1 cellular context compared by ENCODE assay signal in the genomic region with DNA sequence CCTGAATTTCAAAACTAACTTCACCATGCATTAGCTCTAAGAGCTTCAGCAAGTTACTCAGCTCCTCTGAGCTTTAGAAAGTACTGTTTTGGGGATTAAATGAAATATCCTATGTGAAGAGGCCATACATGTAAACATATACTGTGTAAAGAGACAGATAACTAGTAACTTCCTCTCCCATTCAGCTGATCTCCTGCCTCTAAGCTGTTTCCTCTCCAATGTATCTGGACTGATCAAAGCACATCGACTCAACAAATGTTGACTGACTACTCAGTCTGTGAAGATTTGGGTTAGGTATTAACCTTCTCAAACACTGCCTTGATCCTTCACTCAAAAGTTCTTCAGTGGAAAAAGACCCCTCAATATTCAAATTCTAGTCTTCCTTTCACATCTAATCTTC.
TF ChIP-seq lines count a peak whose summit lies in the region.

No MANE protein-coding gene starts in this region.

TF ChIP-seq in HepG2, 621 proteins besides CTCF, POLR2A, EP300 and RAD21 (continued from another document and continues in another):
- TF ChIP-seq, protein P1, sequence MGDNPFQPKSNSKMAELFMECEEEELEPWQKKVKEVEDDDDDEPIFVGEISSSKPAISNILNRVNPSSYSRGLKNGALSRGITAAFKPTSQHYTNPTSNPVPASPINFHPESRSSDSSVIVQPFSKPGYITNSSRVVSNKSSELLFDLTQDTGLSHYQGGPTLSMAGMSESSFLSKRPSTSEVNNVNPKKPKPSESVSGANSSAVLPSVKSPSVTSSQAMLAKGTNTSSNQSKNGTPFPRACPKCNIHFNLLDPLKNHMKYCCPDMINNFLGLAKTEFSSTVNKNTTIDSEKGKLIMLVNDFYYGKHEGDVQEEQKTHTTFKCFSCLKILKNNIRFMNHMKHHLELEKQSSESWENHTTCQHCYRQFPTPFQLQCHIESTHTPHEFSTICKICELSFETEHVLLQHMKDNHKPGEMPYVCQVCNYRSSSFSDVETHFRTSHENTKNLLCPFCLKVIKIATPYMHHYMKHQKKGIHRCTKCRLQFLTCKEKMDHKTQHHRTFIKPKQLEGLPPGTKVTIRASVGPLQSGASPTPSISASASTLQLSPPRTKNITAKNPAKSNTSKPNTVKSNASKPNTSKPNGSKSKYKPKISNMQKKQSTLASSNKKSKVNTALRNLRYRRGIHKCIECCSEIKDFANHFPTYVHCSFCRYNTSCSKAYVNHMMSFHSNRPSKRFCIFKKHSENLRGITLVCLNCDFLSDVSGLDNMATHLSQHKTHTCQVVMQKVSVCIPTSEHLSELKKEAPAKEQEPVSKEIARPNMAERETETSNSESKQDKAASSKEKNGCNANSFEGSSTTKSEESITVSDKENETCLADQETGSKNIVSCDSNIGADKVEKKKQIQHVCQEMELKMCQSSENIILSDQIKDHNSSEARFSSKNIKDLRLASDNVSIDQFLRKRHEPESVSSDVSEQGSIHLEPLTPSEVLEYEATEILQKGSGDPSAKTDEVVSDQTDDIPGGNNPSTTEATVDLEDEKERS (CRISPR knock-in tag; IDR thresholded peaks at IDR 0.05), result no peak
- no peak for TF ChIP-seq THYN1 (CRISPR knock-in tag; IDR thresholded peaks at IDR 0.05; ENCODE audit: borderline replicate concordance, low read depth)
- TF ChIP-seq, protein P2, sequence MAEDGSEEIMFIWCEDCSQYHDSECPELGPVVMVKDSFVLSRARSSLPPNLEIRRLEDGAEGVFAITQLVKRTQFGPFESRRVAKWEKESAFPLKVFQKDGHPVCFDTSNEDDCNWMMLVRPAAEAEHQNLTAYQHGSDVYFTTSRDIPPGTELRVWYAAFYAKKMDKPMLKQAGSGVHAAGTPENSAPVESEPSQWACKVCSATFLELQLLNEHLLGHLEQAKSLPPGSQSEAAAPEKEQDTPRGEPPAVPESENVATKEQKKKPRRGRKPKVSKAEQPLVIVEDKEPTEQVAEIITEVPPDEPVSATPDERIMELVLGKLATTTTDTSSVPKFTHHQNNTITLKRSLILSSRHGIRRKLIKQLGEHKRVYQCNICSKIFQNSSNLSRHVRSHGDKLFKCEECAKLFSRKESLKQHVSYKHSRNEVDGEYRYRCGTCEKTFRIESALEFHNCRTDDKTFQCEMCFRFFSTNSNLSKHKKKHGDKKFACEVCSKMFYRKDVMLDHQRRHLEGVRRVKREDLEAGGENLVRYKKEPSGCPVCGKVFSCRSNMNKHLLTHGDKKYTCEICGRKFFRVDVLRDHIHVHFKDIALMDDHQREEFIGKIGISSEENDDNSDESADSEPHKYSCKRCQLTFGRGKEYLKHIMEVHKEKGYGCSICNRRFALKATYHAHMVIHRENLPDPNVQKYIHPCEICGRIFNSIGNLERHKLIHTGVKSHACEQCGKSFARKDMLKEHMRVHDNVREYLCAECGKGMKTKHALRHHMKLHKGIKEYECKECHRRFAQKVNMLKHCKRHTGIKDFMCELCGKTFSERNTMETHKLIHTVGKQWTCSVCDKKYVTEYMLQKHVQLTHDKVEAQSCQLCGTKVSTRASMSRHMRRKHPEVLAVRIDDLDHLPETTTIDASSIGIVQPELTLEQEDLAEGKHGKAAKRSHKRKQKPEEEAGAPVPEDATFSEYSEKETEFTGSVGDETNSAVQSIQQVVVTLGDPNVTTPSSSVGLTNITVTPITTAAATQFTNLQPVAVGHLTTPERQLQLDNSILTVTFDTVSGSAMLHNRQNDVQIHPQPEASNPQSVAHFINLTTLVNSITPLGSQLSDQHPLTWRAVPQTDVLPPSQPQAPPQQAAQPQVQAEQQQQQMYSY (CRISPR knock-in tag; IDR thresholded peaks at IDR 0.05), result no peak
- peak; percentile 85 for TF ChIP-seq ISL2 (CRISPR knock-in tag; IDR thresholded peaks at IDR 0.05)
- TF ChIP-seq ZBTB8A (CRISPR knock-in tag; IDR thresholded peaks at IDR 0.05; ENCODE audit: borderline replicate concordance, low read depth), result no peak
- no peak for TF ChIP-seq ADNP (CRISPR knock-in tag; IDR thresholded peaks at IDR 0.05)
- TF ChIP-seq, protein P3, sequence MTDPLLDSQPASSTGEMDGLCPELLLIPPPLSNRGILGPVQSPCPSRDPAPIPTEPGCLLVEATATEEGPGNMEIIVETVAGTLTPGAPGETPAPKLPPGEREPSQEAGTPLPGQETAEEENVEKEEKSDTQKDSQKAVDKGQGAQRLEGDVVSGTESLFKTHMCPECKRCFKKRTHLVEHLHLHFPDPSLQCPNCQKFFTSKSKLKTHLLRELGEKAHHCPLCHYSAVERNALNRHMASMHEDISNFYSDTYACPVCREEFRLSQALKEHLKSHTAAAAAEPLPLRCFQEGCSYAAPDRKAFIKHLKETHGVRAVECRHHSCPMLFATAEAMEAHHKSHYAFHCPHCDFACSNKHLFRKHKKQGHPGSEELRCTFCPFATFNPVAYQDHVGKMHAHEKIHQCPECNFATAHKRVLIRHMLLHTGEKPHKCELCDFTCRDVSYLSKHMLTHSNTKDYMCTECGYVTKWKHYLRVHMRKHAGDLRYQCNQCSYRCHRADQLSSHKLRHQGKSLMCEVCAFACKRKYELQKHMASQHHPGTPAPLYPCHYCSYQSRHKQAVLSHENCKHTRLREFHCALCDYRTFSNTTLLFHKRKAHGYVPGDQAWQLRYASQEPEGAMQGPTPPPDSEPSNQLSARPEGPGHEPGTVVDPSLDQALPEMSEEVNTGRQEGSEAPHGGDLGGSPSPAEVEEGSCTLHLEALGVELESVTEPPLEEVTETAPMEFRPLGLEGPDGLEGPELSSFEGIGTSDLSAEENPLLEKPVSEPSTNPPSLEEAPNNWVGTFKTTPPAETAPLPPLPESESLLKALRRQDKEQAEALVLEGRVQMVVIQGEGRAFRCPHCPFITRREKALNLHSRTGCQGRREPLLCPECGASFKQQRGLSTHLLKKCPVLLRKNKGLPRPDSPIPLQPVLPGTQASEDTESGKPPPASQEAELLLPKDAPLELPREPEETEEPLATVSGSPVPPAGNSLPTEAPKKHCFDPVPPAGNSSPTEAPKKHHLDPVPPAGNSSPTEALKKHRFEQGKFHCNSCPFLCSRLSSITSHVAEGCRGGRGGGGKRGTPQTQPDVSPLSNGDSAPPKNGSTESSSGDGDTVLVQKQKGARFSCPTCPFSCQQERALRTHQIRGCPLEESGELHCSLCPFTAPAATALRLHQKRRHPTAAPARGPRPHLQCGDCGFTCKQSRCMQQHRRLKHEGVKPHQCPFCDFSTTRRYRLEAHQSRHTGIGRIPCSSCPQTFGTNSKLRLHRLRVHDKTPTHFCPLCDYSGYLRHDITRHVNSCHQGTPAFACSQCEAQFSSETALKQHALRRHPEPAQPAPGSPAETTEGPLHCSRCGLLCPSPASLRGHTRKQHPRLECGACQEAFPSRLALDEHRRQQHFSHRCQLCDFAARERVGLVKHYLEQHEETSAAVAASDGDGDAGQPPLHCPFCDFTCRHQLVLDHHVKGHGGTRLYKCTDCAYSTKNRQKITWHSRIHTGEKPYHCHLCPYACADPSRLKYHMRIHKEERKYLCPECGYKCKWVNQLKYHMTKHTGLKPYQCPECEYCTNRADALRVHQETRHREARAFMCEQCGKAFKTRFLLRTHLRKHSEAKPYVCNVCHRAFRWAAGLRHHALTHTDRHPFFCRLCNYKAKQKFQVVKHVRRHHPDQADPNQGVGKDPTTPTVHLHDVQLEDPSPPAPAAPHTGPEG (CRISPR knock-in tag; IDR thresholded peaks at IDR 0.05), result no peak
- TF ChIP-seq FOSL2 (CRISPR knock-in tag; IDR thresholded peaks at IDR 0.05), result no peak
- TF ChIP-seq ZNF780A (CRISPR knock-in tag; IDR thresholded peaks at IDR 0.05), result no peak
- peak; percentile 25; the same call in 1 of the 2 replicates for TF ChIP-seq TBX2 (CRISPR knock-in tag; IDR thresholded peaks at IDR 0.05; ENCODE audit: borderline replicate concordance)
- TF ChIP-seq KLF12 (CRISPR knock-in tag; IDR thresholded peaks at IDR 0.05; ENCODE audit: borderline replicate concordance), result no peak
- no peak for TF ChIP-seq ZNF496 (CRISPR knock-in tag; IDR thresholded peaks at IDR 0.05; ENCODE audit: insufficient replicate concordance)
- no peak for TF ChIP-seq SMAD1 (CRISPR knock-in tag; IDR thresholded peaks at IDR 0.05; ENCODE audit: borderline replicate concordance, low read depth)
- TF ChIP-seq CBX1 (IDR thresholded peaks at IDR 0.05; ENCODE audit: low read depth), result no peak
- TF ChIP-seq, protein P4, sequence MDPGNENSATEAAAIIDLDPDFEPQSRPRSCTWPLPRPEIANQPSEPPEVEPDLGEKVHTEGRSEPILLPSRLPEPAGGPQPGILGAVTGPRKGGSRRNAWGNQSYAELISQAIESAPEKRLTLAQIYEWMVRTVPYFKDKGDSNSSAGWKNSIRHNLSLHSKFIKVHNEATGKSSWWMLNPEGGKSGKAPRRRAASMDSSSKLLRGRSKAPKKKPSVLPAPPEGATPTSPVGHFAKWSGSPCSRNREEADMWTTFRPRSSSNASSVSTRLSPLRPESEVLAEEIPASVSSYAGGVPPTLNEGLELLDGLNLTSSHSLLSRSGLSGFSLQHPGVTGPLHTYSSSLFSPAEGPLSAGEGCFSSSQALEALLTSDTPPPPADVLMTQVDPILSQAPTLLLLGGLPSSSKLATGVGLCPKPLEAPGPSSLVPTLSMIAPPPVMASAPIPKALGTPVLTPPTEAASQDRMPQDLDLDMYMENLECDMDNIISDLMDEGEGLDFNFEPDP (CRISPR knock-in tag; conservative IDR thresholded peaks at IDR 0.05), result no peak
- no peak for TF ChIP-seq ZFP82 (CRISPR knock-in tag; IDR thresholded peaks at IDR 0.05; ENCODE audit: borderline replicate concordance)
- no peak for TF ChIP-seq NR2F2 (IDR thresholded peaks at IDR 0.05; ENCODE audit: borderline replicate concordance, low read depth)
- TF ChIP-seq, protein P5, sequence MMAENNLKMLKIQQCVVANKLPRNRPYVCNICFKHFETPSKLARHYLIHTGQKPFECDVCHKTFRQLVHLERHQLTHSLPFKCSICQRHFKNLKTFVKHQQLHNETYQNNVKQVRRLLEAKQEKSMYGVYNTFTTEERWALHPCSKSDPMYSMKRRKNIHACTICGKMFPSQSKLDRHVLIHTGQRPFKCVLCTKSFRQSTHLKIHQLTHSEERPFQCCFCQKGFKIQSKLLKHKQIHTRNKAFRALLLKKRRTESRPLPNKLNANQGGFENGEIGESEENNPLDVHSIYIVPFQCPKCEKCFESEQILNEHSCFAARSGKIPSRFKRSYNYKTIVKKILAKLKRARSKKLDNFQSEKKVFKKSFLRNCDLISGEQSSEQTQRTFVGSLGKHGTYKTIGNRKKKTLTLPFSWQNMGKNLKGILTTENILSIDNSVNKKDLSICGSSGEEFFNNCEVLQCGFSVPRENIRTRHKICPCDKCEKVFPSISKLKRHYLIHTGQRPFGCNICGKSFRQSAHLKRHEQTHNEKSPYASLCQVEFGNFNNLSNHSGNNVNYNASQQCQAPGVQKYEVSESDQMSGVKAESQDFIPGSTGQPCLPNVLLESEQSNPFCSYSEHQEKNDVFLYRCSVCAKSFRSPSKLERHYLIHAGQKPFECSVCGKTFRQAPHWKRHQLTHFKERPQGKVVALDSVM (CRISPR knock-in tag; IDR thresholded peaks at IDR 0.05), result no peak
- TF ChIP-seq ZNF354B (CRISPR knock-in tag; IDR thresholded peaks at IDR 0.05), result no peak
- TF ChIP-seq, protein P6, sequence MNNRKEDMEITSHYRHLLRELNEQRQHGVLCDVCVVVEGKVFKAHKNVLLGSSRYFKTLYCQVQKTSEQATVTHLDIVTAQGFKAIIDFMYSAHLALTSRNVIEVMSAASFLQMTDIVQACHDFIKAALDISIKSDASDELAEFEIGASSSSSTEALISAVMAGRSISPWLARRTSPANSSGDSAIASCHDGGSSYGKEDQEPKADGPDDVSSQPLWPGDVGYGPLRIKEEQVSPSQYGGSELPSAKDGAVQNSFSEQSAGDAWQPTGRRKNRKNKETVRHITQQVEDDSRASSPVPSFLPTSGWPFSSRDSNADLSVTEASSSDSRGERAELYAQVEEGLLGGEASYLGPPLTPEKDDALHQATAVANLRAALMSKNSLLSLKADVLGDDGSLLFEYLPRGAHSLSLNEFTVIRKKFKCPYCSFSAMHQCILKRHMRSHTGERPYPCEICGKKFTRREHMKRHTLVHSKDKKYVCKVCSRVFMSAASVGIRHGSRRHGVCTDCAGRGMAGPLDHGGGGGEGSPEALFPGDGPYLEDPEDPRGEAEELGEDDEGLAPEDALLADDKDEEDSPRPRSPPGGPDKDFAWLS (CRISPR knock-in tag; IDR thresholded peaks at IDR 0.05; ENCODE audit: borderline replicate concordance), result no peak
- no peak for TF ChIP-seq HDAC1 (CRISPR knock-in tag; IDR thresholded peaks at IDR 0.05)
- TF ChIP-seq, protein P7, sequence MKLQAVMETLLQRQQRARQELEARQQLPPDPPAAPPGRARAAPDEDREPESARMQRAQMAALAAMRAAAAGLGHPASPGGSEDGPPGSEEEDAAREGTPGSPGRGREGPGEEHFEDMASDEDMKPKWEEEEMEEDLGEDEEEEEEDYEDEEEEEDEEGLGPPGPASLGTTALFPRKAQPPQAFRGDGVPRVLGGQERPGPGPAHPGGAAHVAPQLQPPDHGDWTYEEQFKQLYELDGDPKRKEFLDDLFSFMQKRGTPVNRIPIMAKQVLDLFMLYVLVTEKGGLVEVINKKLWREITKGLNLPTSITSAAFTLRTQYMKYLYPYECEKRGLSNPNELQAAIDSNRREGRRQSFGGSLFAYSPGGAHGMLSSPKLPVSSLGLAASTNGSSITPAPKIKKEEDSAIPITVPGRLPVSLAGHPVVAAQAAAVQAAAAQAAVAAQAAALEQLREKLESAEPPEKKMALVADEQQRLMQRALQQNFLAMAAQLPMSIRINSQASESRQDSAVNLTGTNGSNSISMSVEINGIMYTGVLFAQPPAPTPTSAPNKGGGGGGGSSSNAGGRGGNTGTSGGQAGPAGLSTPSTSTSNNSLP (IDR thresholded peaks at IDR 0.05; ENCODE audit: low read depth, low read length), result no peak
- TF ChIP-seq HIVEP1 (CRISPR knock-in tag; IDR thresholded peaks at IDR 0.05), result no peak
- TF ChIP-seq ZNF530 (CRISPR knock-in tag; IDR thresholded peaks at IDR 0.05; ENCODE audit: low read depth), result no peak
- TF ChIP-seq PAWR (CRISPR knock-in tag; IDR thresholded peaks at IDR 0.05; ENCODE audit: borderline replicate concordance), result no peak
- no peak for TF ChIP-seq SYNCRIP (IDR thresholded peaks at IDR 0.05; ENCODE audit: insufficient read depth, low read depth, low read length)
- TF ChIP-seq, protein P8, sequence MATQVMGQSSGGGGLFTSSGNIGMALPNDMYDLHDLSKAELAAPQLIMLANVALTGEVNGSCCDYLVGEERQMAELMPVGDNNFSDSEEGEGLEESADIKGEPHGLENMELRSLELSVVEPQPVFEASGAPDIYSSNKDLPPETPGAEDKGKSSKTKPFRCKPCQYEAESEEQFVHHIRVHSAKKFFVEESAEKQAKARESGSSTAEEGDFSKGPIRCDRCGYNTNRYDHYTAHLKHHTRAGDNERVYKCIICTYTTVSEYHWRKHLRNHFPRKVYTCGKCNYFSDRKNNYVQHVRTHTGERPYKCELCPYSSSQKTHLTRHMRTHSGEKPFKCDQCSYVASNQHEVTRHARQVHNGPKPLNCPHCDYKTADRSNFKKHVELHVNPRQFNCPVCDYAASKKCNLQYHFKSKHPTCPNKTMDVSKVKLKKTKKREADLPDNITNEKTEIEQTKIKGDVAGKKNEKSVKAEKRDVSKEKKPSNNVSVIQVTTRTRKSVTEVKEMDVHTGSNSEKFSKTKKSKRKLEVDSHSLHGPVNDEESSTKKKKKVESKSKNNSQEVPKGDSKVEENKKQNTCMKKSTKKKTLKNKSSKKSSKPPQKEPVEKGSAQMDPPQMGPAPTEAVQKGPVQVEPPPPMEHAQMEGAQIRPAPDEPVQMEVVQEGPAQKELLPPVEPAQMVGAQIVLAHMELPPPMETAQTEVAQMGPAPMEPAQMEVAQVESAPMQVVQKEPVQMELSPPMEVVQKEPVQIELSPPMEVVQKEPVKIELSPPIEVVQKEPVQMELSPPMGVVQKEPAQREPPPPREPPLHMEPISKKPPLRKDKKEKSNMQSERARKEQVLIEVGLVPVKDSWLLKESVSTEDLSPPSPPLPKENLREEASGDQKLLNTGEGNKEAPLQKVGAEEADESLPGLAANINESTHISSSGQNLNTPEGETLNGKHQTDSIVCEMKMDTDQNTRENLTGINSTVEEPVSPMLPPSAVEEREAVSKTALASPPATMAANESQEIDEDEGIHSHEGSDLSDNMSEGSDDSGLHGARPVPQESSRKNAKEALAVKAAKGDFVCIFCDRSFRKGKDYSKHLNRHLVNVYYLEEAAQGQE (IDR thresholded peaks at IDR 0.05; ENCODE audit: borderline replicate concordance in 1 of 2, low read depth in 1 of 2, low read length in 2 of 2), result 0 out of 4 replicates have a peak, but pooled peaks of 1 of the 2 experiments have one; percentile 25
- TF ChIP-seq MIXL1 (CRISPR knock-in tag; IDR thresholded peaks at IDR 0.05), result peak; percentile 76
